In genomic region chr18:56162316-56162715, GRCh38 we compare ENCODE assay signal across 14 cellular contexts.
DNase-seq lines count a peak whose midpoint lies in the region; ATAC-seq and TF ChIP-seq lines count a peak whose summit lies in the region.
"Had no signal": no experiment of that assay in that cellular context is flagged by ENCODE, and none has a peak within 500 bp of the region (broad histone marks: within the 10 kb centered on the region; RNA-seq: fewer than 3 reads in every experiment).

No MANE protein-coding gene starts in this region.

- H3K27ac ChIP-seq in left lung (peak overlapping the region in 1 of 2 donors; percentile 42), smooth muscle cell (ENCODE audit: low read depth) (peak overlapping the region; percentile 72)
- H3K27ac ChIP-seq: SJSA1 had no signal

- H3K27ac Mint-ChIP-seq in glutamatergic neuron (ENCODE audit: unreplicated experiment) = no peak overlapping the region
- H3K27ac Mint-ChIP-seq: activated CD4-positive, alpha-beta T cell treated with anti-CD3 and anti-CD28 coated beads, Interleukin-2, amount 10 ng/mL, durations not matched to agents 7 days and 5 days; activated naive CD4-positive, alpha-beta T cell treated with anti-CD3 and anti-CD28 coated beads, Interleukin-2, amount 50 U/mL, for 24 hours; activated T-cell treated with anti-CD3 and anti-CD28 coated beads, Interleukin-2, amount 50 U/mL, for 24 hours; progenitor cell of endocrine pancreas had no signal

- no peaks in the 10 kb centered on the region for H3K79me2 ChIP-seq in smooth muscle cell (ENCODE audit: low read depth)

- intact Hi-C loops in left lung (cut with DNase I) = no loop called here

- H3K4me1 ChIP-seq in left lung = peaks cover 3 to 9% of the 10 kb centered on the region in 2 donors
- peaks cover 5% of the 10 kb centered on the region for H3K4me1 ChIP-seq in smooth muscle cell (ENCODE audit: low read depth)

- H3K36me3 ChIP-seq in left lung (no peaks in the 10 kb centered on the region), smooth muscle cell (ENCODE audit: low read depth) (no peaks in the 10 kb centered on the region)
- H3K36me3 ChIP-seq: SJSA1 had no signal

- H3K9me3 Mint-ChIP-seq in glutamatergic neuron (ENCODE audit: unreplicated experiment) = no peaks in the 10 kb centered on the region
- H3K9me3 Mint-ChIP-seq: activated naive CD4-positive, alpha-beta T cell treated with anti-CD3 and anti-CD28 coated beads, Interleukin-2, amount 50 U/mL, for 24 hours; activated T-cell treated with anti-CD3 and anti-CD28 coated beads, Interleukin-2, amount 50 U/mL, for 24 hours had no signal

- H3K4me2 ChIP-seq in smooth muscle cell = peak overlapping the region; percentile 56

- peak; percentile 9 for DNase-seq in NCI-H446 treated with DMSO at 0.1 percent for 48 hours (lab: John Stamatoyannopoulos, UW)
- peak; percentile 9 for DNase-seq in dermis blood vessel endothelial cell
- DNase-seq in left lung = no peak
- no peak for DNase-seq in smooth muscle cell (lab: John Stamatoyannopoulos, UW; ENCODE audit: unreplicated experiment)
- no peak for DNase-seq in glutamatergic neuron
- DNase-seq in NCI-H510A (lab: John Stamatoyannopoulos, UW) = no peak
- DNase-seq: activated CD4-positive, alpha-beta T cell treated with anti-CD3 and anti-CD28 coated beads, Interleukin-2, amount 10 ng/mL, durations not matched to agents 7 days and 5 days; activated T-cell treated with anti-CD3 and anti-CD28 coated beads, Interleukin-2, amount 50 U/mL, for 24 hours; central memory CD4-positive, alpha-beta T cell; islet precursor cell had no signal

- no peaks in the 10 kb centered on the region for H3K4me1 Mint-ChIP-seq in glutamatergic neuron (ENCODE audit: low read depth, unreplicated experiment)
- H3K4me1 Mint-ChIP-seq: activated CD4-positive, alpha-beta T cell treated with anti-CD3 and anti-CD28 coated beads, Interleukin-2, amount 10 ng/mL, durations not matched to agents 7 days and 5 days; activated naive CD4-positive, alpha-beta T cell treated with anti-CD3 and anti-CD28 coated beads, Interleukin-2, amount 50 U/mL, for 24 hours had no signal

- TF ChIP-seq CTCF in left lung (IDR thresholded peaks at IDR 0.05) (no peak), smooth muscle cell (IDR thresholded peaks at IDR 0.05; ENCODE audit: borderline replicate concordance, insufficient read depth, poor library complexity, severe bottlenecking) (no peak), glutamatergic neuron (IDR thresholded peaks at IDR 0.05; ENCODE audit: partially characterized antibody, unreplicated experiment) (no peak)

- H3K4me3 Mint-ChIP-seq in glutamatergic neuron (ENCODE audit: unreplicated experiment) = no peak overlapping the region
- H3K4me3 Mint-ChIP-seq: activated CD4-positive, alpha-beta T cell treated with anti-CD3 and anti-CD28 coated beads, Interleukin-2, amount 10 ng/mL, durations not matched to agents 7 days and 5 days; activated naive CD4-positive, alpha-beta T cell treated with anti-CD3 and anti-CD28 coated beads, Interleukin-2, amount 50 U/mL, for 24 hours; activated T-cell treated with anti-CD3 and anti-CD28 coated beads, Interleukin-2, amount 50 U/mL, for 24 hours had no signal

- no peaks in the 10 kb centered on the region for H3K9me3 ChIP-seq in left lung
- no peaks in the 10 kb centered on the region for H3K9me3 ChIP-seq in smooth muscle cell (replicated peaks; ENCODE audit: low read depth)
- H3K9me3 ChIP-seq: SJSA1 had no signal

- no peaks in the 10 kb centered on the region for H3F3A ChIP-seq in smooth muscle cell (ENCODE audit: low read depth)

- no peak overlapping the region for H3K4me3 ChIP-seq in left lung
- no peak overlapping the region for H3K4me3 ChIP-seq in smooth muscle cell
- H3K4me3 ChIP-seq: SJSA1 had no signal

- H3K36me3 Mint-ChIP-seq in glutamatergic neuron (ENCODE audit: unreplicated experiment) = no peaks in the 10 kb centered on the region
- H3K36me3 Mint-ChIP-seq: activated naive CD4-positive, alpha-beta T cell treated with anti-CD3 and anti-CD28 coated beads, Interleukin-2, amount 50 U/mL, for 24 hours had no signal

- ATAC-seq in left lung (peak; percentile 39), HG03108 (IDR thresholded peaks at IDR 0.05; ENCODE audit: unreplicated experiment) (no peak)

- no peaks in the 10 kb centered on the region for H3K27me3 ChIP-seq in left lung
- H3K27me3 ChIP-seq in smooth muscle cell (ENCODE audit: low read depth) = no peaks in the 10 kb centered on the region
- H3K27me3 ChIP-seq: SJSA1 had no signal

- H4K20me1 ChIP-seq in smooth muscle cell (ENCODE audit: low read depth) = no peaks in the 10 kb centered on the region

- no peak overlapping the region for H2AFZ ChIP-seq in smooth muscle cell (ENCODE audit: low read depth)

- WGBS in smooth muscle cell (ENCODE audit: low lambda C conversion rate) = 40% methylated on average over 1 of the region's 1 CpG

- peak overlapping the region; percentile 57 for H3K9ac ChIP-seq in smooth muscle cell (ENCODE audit: low read depth)

- no peaks in the 10 kb centered on the region for H3K27me3 Mint-ChIP-seq in glutamatergic neuron (ENCODE audit: unreplicated experiment)
- H3K27me3 Mint-ChIP-seq: activated CD4-positive, alpha-beta T cell treated with anti-CD3 and anti-CD28 coated beads, Interleukin-2, amount 10 ng/mL, durations not matched to agents 7 days and 5 days; activated T-cell treated with anti-CD3 and anti-CD28 coated beads, Interleukin-2, amount 50 U/mL, for 24 hours; progenitor cell of endocrine pancreas had no signal

Comparison
In these comparisons a context has a peak if more than half of its experiments do, and no peak if none do; other contexts are left out.
1. DNase-seq: peak in NCI-H446 treated with DMSO at 0.1 percent for 48 hours (single experiment) and dermis blood vessel endothelial cell (single experiment); none in left lung (0 of 2), smooth muscle cell (single experiment), glutamatergic neuron (single experiment) and NCI-H510A (single experiment).